ENCODE assay signal across 8 cellular contexts in the genomic region with DNA sequence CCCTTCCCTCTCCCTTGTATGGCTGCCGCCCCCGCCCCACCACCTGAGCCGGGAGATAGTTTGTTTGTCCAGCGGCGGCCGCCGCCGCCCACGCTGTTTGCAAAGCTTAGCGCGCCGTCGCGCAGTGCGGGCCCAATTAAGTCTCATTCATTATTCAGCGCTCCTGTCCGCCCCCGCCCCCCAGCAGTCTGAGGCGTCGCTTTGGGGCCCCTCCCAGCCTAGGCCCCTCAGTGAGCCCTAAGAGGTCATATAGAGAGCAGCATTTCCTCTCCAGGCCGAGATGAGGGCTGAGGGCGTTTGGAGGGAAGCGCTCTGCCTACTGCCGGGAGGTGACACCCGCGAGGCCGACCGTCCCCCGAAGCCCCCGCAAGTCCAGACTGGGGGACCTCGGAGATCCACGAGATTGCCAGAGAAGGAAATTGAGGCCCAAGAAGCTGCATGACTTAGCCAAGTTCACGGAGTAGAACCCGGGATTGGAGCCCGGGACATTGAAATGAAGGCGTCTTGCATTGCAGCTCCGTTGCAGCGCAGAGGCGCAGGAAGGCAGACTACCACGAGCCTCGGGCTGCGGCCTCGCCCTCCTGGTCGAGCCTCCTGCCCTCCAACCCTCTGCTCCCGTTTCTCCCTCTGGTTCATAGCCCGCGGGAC.
DNase-seq lines count a peak whose midpoint lies in the region; ATAC-seq lines count a peak whose summit lies in the region.

A gene (plus strand): TSS at position 230 of the 648 bp plus-strand sequence. CDS start 1,985 bp downstream, outside the sequence.

- no peak within 1 kb of the TSS for H3K27ac ChIP-seq in skin epidermis

- H3K9me3 Mint-ChIP-seq in activated T-cell treated with anti-CD3 and anti-CD28 coated beads, Interleukin-2, amount 50 U/mL, for 24 hours, result no peaks in the 10 kb centered on the region

- H3K4me3 ChIP-seq in iPS-11a (ENCODE audit: low read depth, low read length) (peak within 1 kb of the TSS; percentile 17), skin epidermis (peak within 1 kb of the TSS; percentile 7 to 41 (median 22))

- peaks cover 46% of the 10 kb centered on the region for H3K4me1 Mint-ChIP-seq in activated T-cell treated with anti-CD3 and anti-CD28 coated beads, Interleukin-2, amount 50 U/mL, for 24 hours (ENCODE audit: low read depth)

- no peaks in the 10 kb centered on the region for H3K36me3 Mint-ChIP-seq in activated T-cell treated with anti-CD3 and anti-CD28 coated beads, Interleukin-2, amount 50 U/mL, for 24 hours (ENCODE audit: low read depth)

- H3K27me3 Mint-ChIP-seq in activated T-cell treated with anti-CD3 and anti-CD28 coated beads, Interleukin-2, amount 50 U/mL, for 24 hours, result peaks cover 81% of the 10 kb centered on the region

- ATAC-seq in GM21576 (IDR thresholded peaks at IDR 0.05; ENCODE audit: unreplicated experiment), result no peak
- ATAC-seq in HG03045 (IDR thresholded peaks at IDR 0.05; ENCODE audit: unreplicated experiment), result no peak

- DNase-seq in DMS53 (lab: John Stamatoyannopoulos, UW) (peak; percentile 81), HuH-7 (ENCODE audit: low spot score) (peak; percentile 64), NCI-H345 (lab: John Stamatoyannopoulos, UW) (no peak)
- peak; percentile 67 for DNase-seq in activated T-cell treated with anti-CD3 and anti-CD28 coated beads, Interleukin-2, amount 50 U/mL, for 24 hours

- H3K4me3 Mint-ChIP-seq in activated T-cell treated with anti-CD3 and anti-CD28 coated beads, Interleukin-2, amount 50 U/mL, for 24 hours, result peak within 1 kb of the TSS; percentile 65

- no peak within 1 kb of the TSS for H3K27ac Mint-ChIP-seq in activated T-cell treated with anti-CD3 and anti-CD28 coated beads, Interleukin-2, amount 50 U/mL, for 24 hours
